6 cellular contexts compared by ENCODE assay signal in the genomic region with DNA sequence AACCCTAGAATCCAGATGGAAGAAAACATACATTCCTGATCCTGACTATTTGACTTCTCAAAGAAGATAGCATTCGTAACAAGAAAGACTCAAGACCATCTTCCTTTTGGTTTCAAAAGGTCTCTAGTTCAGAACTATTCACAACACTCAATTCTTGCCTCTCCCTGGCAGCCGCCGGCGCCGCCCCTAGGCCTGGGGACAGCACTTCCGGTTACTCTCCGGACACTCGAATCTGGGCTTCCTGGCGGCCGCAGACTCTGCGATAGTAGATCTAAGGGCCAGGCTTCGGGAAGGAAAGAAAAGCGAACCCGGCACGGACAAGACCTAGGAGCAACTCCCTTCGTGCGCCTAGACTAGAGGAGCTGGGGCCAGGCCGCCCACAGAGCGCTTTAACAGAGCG.
DNase-seq lines count a peak whose midpoint lies in the region; ATAC-seq and TF ChIP-seq lines count a peak whose summit lies in the region.
"Not testable (repeated sequence)": the region's sequence is repeated elsewhere in the genome, so short reads cannot be mapped to it uniquely, and the experiment has no call there.

No MANE protein-coding gene starts in this region.

- not testable (repeated sequence) for H3K9me2 ChIP-seq in HCT116 (ENCODE audit: insufficient read depth)

- not testable (repeated sequence) for TF ChIP-seq RAD21 in HCT116 (IDR thresholded peaks at IDR 0.05; ENCODE audit: low read depth)

- CTCF ChIA-PET in HCT116 (lab: Charles Lee); Panc1 (lab: Charles Lee): not testable (repeated sequence)

- WGBS in body of pancreas, 2 donors = 93 to 96% methylated on average over 13 to 18 of the region's 20 CpGs

- ATAC-seq in HCT116 (0 out of 2 replicates have a peak, but pooled peaks have one; percentile 52), Panc1 (peak; percentile 74; the same call in 1 of the 2 replicates), body of pancreas (peak; percentile 65), left ventricle myocardium superior (peak; percentile 41), left lung (peak; percentile 39), mucosa of descending colon (peak; percentile 50)

- H2AFZ ChIP-seq in HCT116 (ENCODE audit: low read depth, low read length, poor library complexity, severe bottlenecking) = not testable (repeated sequence)

- not testable (repeated sequence) for BruUV-seq in HCT116 (replicated peaks; lab: Mats Ljungman, UMichigan); Panc1 (replicated peaks; lab: Mats Ljungman, UMichigan)

- not testable (repeated sequence) for H3K27ac ChIP-seq in HCT116 (ENCODE audit: low read depth, low read length); Panc1 (ENCODE audit: low read length); body of pancreas; left lung

- H3K9me3 ChIP-seq in HCT116 (ENCODE audit: control insufficient read depth in 1 of 2, insufficient read depth in 1 of 2, low read depth in 1 of 2, low read length in 2 of 2); Panc1 (ENCODE audit: control insufficient read depth, insufficient read depth, low read depth, low read length); body of pancreas; mucosa of descending colon: not testable (repeated sequence)
- H3K9me3 ChIP-seq in left lung = peaks cover 0 to 13% of the 10 kb centered on the region in 2 donors

- H3K4me1 ChIP-seq in HCT116 (ENCODE audit: control insufficient read depth in 1 of 2, insufficient read depth in 2 of 2, low read length in 2 of 2); Panc1 (ENCODE audit: control insufficient read depth, insufficient read depth, low read length); body of pancreas; left lung; mucosa of descending colon (ENCODE audit: low read depth): not testable (repeated sequence)

- in situ Hi-C loops in Panc1 (cut with HindIII; ENCODE audit: low pct_unique_long_range_greater_than_20kb, low sequenced_read_pairs) = not testable (repeated sequence)

- not testable (repeated sequence) for H3K36me3 ChIP-seq in HCT116 (ENCODE audit: control insufficient read depth in 1 of 2, insufficient read depth in 2 of 2, low read length in 2 of 2); Panc1 (ENCODE audit: control insufficient read depth, insufficient read depth, low read length); body of pancreas (replicated peaks in 1 of 2; ENCODE audit: insufficient read depth in 1 of 2, low read depth in 2 of 2); left lung; mucosa of descending colon (ENCODE audit: low read depth)

- H3K79me2 ChIP-seq in HCT116 (ENCODE audit: insufficient read depth, low read length) = not testable (repeated sequence)

- intact Hi-C loops in HCT116 (cut with micrococcal nuclease); Panc1 (cut with micrococcal nuclease; ENCODE audit: unreplicated experiment); body of pancreas (cut with DNase I); left ventricle myocardium superior (cut with micrococcal nuclease); left lung (cut with DNase I); mucosa of descending colon (cut with DNase I, micrococcal nuclease): not testable (repeated sequence)

- not testable (repeated sequence) for DNase-seq in HCT116 (ENCODE audit: low read depth, low spot score); Panc1 (ENCODE audit: low read depth, low spot score); body of pancreas; left ventricle myocardium superior; mucosa of descending colon
- DNase-seq in left lung = peak in 1 of 2 donors; percentile 45

- H3K27me3 ChIP-seq in HCT116 (ENCODE audit: insufficient read depth, low read length); Panc1 (ENCODE audit: control insufficient read depth, insufficient read depth, low read length); body of pancreas; left lung: not testable (repeated sequence)

- not testable (repeated sequence) for H3K4me3 ChIP-seq in HCT116 (replicated peaks in 1 of 2; ENCODE audit: low read depth in 1 of 2, low read length in 2 of 2); Panc1 (ENCODE audit: low read depth in 2 of 2, low read length in 2 of 2); body of pancreas; left lung; mucosa of descending colon

- H3K4me2 ChIP-seq in HCT116 (ENCODE audit: low read length) = not testable (repeated sequence)

- not testable (repeated sequence) for H4K20me1 ChIP-seq in HCT116 (ENCODE audit: insufficient read depth)

- not testable (repeated sequence) for TF ChIP-seq POLR2A in HCT116 (IDR thresholded peaks at IDR 0.05; ENCODE audit: borderline replicate concordance, extremely low read depth, insufficient read depth, insufficient read length); body of pancreas (IDR thresholded peaks at IDR 0.05)

- POLR2A ChIA-PET in HCT116 (lab: Charles Lee); Panc1 (lab: Charles Lee): not testable (repeated sequence)

- RAD21 ChIA-PET in HCT116 (lab: Charles Lee; ENCODE audit: low non-redundant PET in 1 of 2, low total read pairs in 2 of 2, uncharacterized antibody in 2 of 2, unreplicated experiment in 2 of 2) = not testable (repeated sequence)

- not testable (repeated sequence) for TF ChIP-seq CTCF in HCT116 (IDR thresholded peaks at IDR 0.05 in 2 of 3, conservative IDR thresholded peaks at IDR 0.05 in 1 of 3; ENCODE audit: borderline replicate concordance in 1 of 3, insufficient read depth in 1 of 3, low read depth in 2 of 3, low read length in 2 of 3); Panc1 (IDR thresholded peaks at IDR 0.05); body of pancreas (IDR thresholded peaks at IDR 0.05); left lung (IDR thresholded peaks at IDR 0.05); mucosa of descending colon (IDR thresholded peaks at IDR 0.05)

- not testable (repeated sequence) for H3K9ac ChIP-seq in HCT116 (ENCODE audit: low read length)
